8 cellular contexts compared by ENCODE assay signal in genomic region chr2:20051518-20052228, GRCh38. TPM values are rescaled to one million over a fixed set of nuclear protein-coding genes. Genes with fewer than 3 reads are reported as not detected.
A peak's percentile ranks its signal among the peaks of the same experiment; 100 is the strongest.
DNase-seq lines count a peak whose midpoint lies in the region; ATAC-seq and TF ChIP-seq lines count a peak whose summit lies in the region.

TSS of gene LAPTM4A (minus strand) at chr2:20051628. CDS start at chr2:20051520, 108 bp downstream.

- no peak within 1 kb of the TSS for H3K4me3 Mint-ChIP-seq in activated naive CD4-positive, alpha-beta T cell treated with anti-CD3 and anti-CD28 coated beads, Interleukin-2, amount 10 ng/mL, durations not matched to agents 7 days and 5 days

- H3K27ac Mint-ChIP-seq in activated naive CD4-positive, alpha-beta T cell treated with anti-CD3 and anti-CD28 coated beads, Interleukin-2, amount 10 ng/mL, durations not matched to agents 7 days and 5 days, result no peak within 1 kb of the TSS

- H3K27me3 Mint-ChIP-seq in activated naive CD4-positive, alpha-beta T cell treated with anti-CD3 and anti-CD28 coated beads, Interleukin-2, amount 10 ng/mL, durations not matched to agents 7 days and 5 days, result peaks cover 24% of the 10 kb centered on the region

- POLR2A ChIA-PET in GM10248 (lab: Yijun Ruan, JAX), result interaction anchor here (0.5 to 1.7 kb wide), 4 partner anchors 159 to 1568 kb away, joined by 3 to 8 read pairs (median 3); partner anchors contain the start of gene RHOB

- CTCF ChIA-PET in GM10248 (lab: Yijun Ruan, JAX), result interaction anchor here (1.0 to 9.3 kb wide), 3 partner anchors 11 to 49 kb away, joined by 3 to 63 read pairs (median 5); partner anchors contain the start of gene MATN3
- CTCF ChIA-PET in activated naive CD4-positive, alpha-beta T cell treated with anti-CD3 and anti-CD28 coated beads, Interleukin-2, amount 10 ng/mL, durations not matched to agents 7 days and 5 days (lab: Charles Lee), result interaction anchor here (1.0 to 3.3 kb wide), 2 partner anchors 8 to 36 kb away, joined by 3 to 16 read pairs; no protein-coding TSS in a partner anchor

- no peaks in the 10 kb centered on the region for H3K9me3 ChIP-seq in SK-N-MC (ENCODE audit: low read depth, low read length)
- H3K9me3 ChIP-seq in suprapubic skin, result no peaks in the 10 kb centered on the region

- TF ChIP-seq POLR2A in suprapubic skin (IDR thresholded peaks at IDR 0.05), result peak; percentile 39 to 89

- peaks cover 42% of the 10 kb centered on the region for H3K4me1 ChIP-seq in suprapubic skin

- H3K9ac ChIP-seq in SK-N-MC (ENCODE audit: insufficient read length), result peak within 1 kb of the TSS; percentile 88

- H3K27ac ChIP-seq in SK-N-MC, result peak within 1 kb of the TSS; percentile 95
- H3K27ac ChIP-seq in suprapubic skin, result peak within 1 kb of the TSS; percentile 98

- TF ChIP-seq CTCF in GM10248 (IDR thresholded peaks at IDR 0.05; ENCODE audit: control extremely low read depth, extremely low read depth, low read depth, missing control alignments) (no peak), suprapubic skin (IDR thresholded peaks at IDR 0.05) (no peak)

- no peaks in the 10 kb centered on the region for H3K27me3 ChIP-seq in suprapubic skin

- under 1% methylated on average over 25 of the region's 47 CpGs for WGBS in suprapubic skin

- H3K9me3 Mint-ChIP-seq in activated naive CD4-positive, alpha-beta T cell treated with anti-CD3 and anti-CD28 coated beads, Interleukin-2, amount 10 ng/mL, durations not matched to agents 7 days and 5 days, result no peaks in the 10 kb centered on the region

- H3K4me3 ChIP-seq in SK-N-MC (peak within 1 kb of the TSS; percentile 85), suprapubic skin (peak within 1 kb of the TSS; percentile 95)

- H3K36me3 ChIP-seq in SK-N-MC (ENCODE audit: insufficient read depth, low read length) (no peaks in the 10 kb centered on the region; the same call in none of the 2 replicates), suprapubic skin (peaks cover 3% of the 10 kb centered on the region)

- DNase-seq in GM10248 (ENCODE audit: extremely low spot score) (peak; percentile 97), NCI-H1048 (lab: John Stamatoyannopoulos, UW) (peak; percentile 96), SK-N-MC (ENCODE audit: low read depth, low spot score) (peak; percentile 99), germinal center (ENCODE audit: low spot score) (peak; percentile 99), nucleus accumbens (lab: John Stamatoyannopoulos, UW) (peak; percentile 82 to 100 (median 98)), suprapubic skin (ENCODE audit: low spot score in 2 of 2) (peak; percentile 99)
- peak; percentile 99 for DNase-seq in activated naive CD4-positive, alpha-beta T cell treated with anti-CD3 and anti-CD28 coated beads, Interleukin-2, amount 10 ng/mL, durations not matched to agents 7 days and 5 days

- no peaks in the 10 kb centered on the region for H3K36me3 Mint-ChIP-seq in activated naive CD4-positive, alpha-beta T cell treated with anti-CD3 and anti-CD28 coated beads, Interleukin-2, amount 10 ng/mL, durations not matched to agents 7 days and 5 days

- H3K4me1 Mint-ChIP-seq in activated naive CD4-positive, alpha-beta T cell treated with anti-CD3 and anti-CD28 coated beads, Interleukin-2, amount 10 ng/mL, durations not matched to agents 7 days and 5 days, result peaks cover 25% of the 10 kb centered on the region

- no peak for TF ChIP-seq EP300 in suprapubic skin (IDR thresholded peaks at IDR 0.05)

- peak; percentile 97 for ATAC-seq in HG02588 (IDR thresholded peaks at IDR 0.05; ENCODE audit: unreplicated experiment)

RNA-seq across cellular contexts. Expression of gene LAPTM4A, which starts in this region (rescaled TPM):
- total RNA-seq in suprapubic skin, result 100 to 1,000 TPM in 3 of 4 donors, 10 to 100 TPM in 1; 88.8 to 159 (median 128) TPM

Comparison
In these comparisons a context has a peak if more than half of its experiments do, and no peak if none do; other contexts are left out.
1. Peak in every context shown above with its lines: DNase-seq, ATAC-seq, H3K4me3 ChIP-seq and H3K27ac ChIP-seq.